In genomic region chr6:77368660-77369313, GRCh38 we compare ENCODE assay signal across 9 cellular contexts.
DNase-seq lines count a peak whose midpoint lies in the region; ATAC-seq and TF ChIP-seq lines count a peak whose summit lies in the region.
"Had no signal": no experiment of that assay in that cellular context is flagged by ENCODE, and none has a peak within 500 bp of the region (broad histone marks: within the 10 kb centered on the region; RNA-seq: fewer than 3 reads in every experiment).

No MANE protein-coding gene starts in this region.

- intact Hi-C loops in right lobe of liver (cut with DNase I), result no loop called here
- intact Hi-C loops in vagina (cut with DNase I), result no loop called here
- intact Hi-C loops in A673 (cut with micrococcal nuclease; ENCODE audit: unreplicated experiment), result no loop called here

- TF ChIP-seq POLR2A in right lobe of liver (IDR thresholded peaks at IDR 0.05) (no peak), vagina (IDR thresholded peaks at IDR 0.05) (no peak)

- H3K36me3 ChIP-seq in endodermal cell (ENCODE audit: control insufficient read depth, insufficient read depth, low read length) (no peaks in the 10 kb centered on the region), right lobe of liver (no peaks in the 10 kb centered on the region), thoracic aorta (no peaks in the 10 kb centered on the region), vagina (no peaks in the 10 kb centered on the region), A673 (ENCODE audit: insufficient read depth, low read length, poor library complexity, severe bottlenecking) (no peaks in the 10 kb centered on the region)

- no peaks in the 10 kb centered on the region for H3K9me3 Mint-ChIP-seq in endodermal cell

- H3K27me3 Mint-ChIP-seq in endodermal cell (ENCODE audit: insufficient read depth), result no peaks in the 10 kb centered on the region

- H3K9me3 ChIP-seq in endodermal cell (ENCODE audit: control insufficient read depth, low read length) (no peaks in the 10 kb centered on the region), right lobe of liver (no peaks in the 10 kb centered on the region), thoracic aorta (no peaks in the 10 kb centered on the region), vagina (no peaks in the 10 kb centered on the region), A673 (ENCODE audit: low read depth, low read length, poor library complexity, severe bottlenecking) (no peaks in the 10 kb centered on the region)

- ATAC-seq in right lobe of liver (peak; percentile 79 to 88 (median 84)), thoracic aorta (ENCODE audit: insufficient number of reproducible peaks, low FRiP score, low read depth) (peak; percentile 23), HG03378 (IDR thresholded peaks at IDR 0.05; ENCODE audit: unreplicated experiment) (no peak), HG02623 (IDR thresholded peaks at IDR 0.05; ENCODE audit: unreplicated experiment) (no peak)

- H3K4me3 ChIP-seq in endodermal cell (ENCODE audit: low read length), result no peak overlapping the region
- H3K4me3 ChIP-seq in right lobe of liver, result peak overlapping the region; percentile 42 to 63 (median 48)
- H3K4me3 ChIP-seq in thoracic aorta, result peak overlapping the region; percentile 68
- H3K4me3 ChIP-seq in vagina, result peak overlapping the region in 1 of 2 donors; percentile 35
- no peak overlapping the region for H3K4me3 ChIP-seq in A673 (ENCODE audit: low read depth, low read length, poor library complexity, severe bottlenecking)

- H3K27me3 ChIP-seq in endodermal cell (ENCODE audit: control insufficient read depth, insufficient read depth, low read length, poor library complexity, severe bottlenecking) (no peaks in the 10 kb centered on the region), right lobe of liver (no peaks in the 10 kb centered on the region), thoracic aorta (replicated peaks; ENCODE audit: insufficient read depth) (no peaks in the 10 kb centered on the region), vagina (no peaks in the 10 kb centered on the region), A673 (replicated peaks; ENCODE audit: insufficient read depth, low read depth, low read length, poor library complexity) (no peaks in the 10 kb centered on the region)

- DNase-seq in HT1080 (ENCODE audit: low read depth) (peak; percentile 66), endodermal cell (peak; percentile 85), right lobe of liver (peak; percentile 36 to 68 (median 52)), thoracic aorta (ENCODE audit: low spot score) (no peak), vagina (ENCODE audit: extremely low spot score in 2 of 2) (no peak), A673 (ENCODE audit: low spot score) (no peak)
- DNase-seq: NCI-H1694 had no signal

- H3K36me3 Mint-ChIP-seq in endodermal cell (ENCODE audit: low read depth), result peaks cover 4% of the 10 kb centered on the region

- CTCF ChIA-PET in A673 (lab: Charles Lee), result no interaction called here

- peaks cover 14% of the 10 kb centered on the region for H3K4me1 Mint-ChIP-seq in endodermal cell

- TF ChIP-seq CTCF in endodermal cell (conservative IDR thresholded peaks at IDR 0.05), result no peak
- no peak for TF ChIP-seq CTCF in right lobe of liver (IDR thresholded peaks at IDR 0.05)
- no peak for TF ChIP-seq CTCF in thoracic aorta (IDR thresholded peaks at IDR 0.05)
- TF ChIP-seq CTCF in vagina (IDR thresholded peaks at IDR 0.05), result no peak
- no peak for TF ChIP-seq CTCF in A673 (conservative IDR thresholded peaks at IDR 0.05; ENCODE audit: low read depth, low read length)

- no peaks in the 10 kb centered on the region for H3K4me1 ChIP-seq in endodermal cell (ENCODE audit: control insufficient read depth, insufficient read depth, low read length)
- no peaks in the 10 kb centered on the region for H3K4me1 ChIP-seq in right lobe of liver
- H3K4me1 ChIP-seq in thoracic aorta (ENCODE audit: control insufficient read depth in 1 of 2, low read depth in 2 of 2), result peaks cover 0 to 13% of the 10 kb centered on the region in 2 donors
- no peaks in the 10 kb centered on the region for H3K4me1 ChIP-seq in vagina
- H3K4me1 ChIP-seq in A673 (ENCODE audit: insufficient read depth, low read length, poor library complexity, severe bottlenecking), result no peaks in the 10 kb centered on the region

- 76 to 87% methylated on average over 13 to 20 of the region's 20 CpGs for WGBS in endodermal cell (ENCODE audit: insufficient coverage in 1 of 2, insufficient read length in 1 of 2), 2 experiments
- 46% methylated on average over 12 of the region's 20 CpGs for WGBS in right lobe of liver (ENCODE audit: insufficient coverage, low coverage, low lambda C conversion rate, missing lambda C conversion rate)

- peak overlapping the region; percentile 93 for H3K4me3 Mint-ChIP-seq in endodermal cell

- H3K27ac Mint-ChIP-seq in endodermal cell, result peak overlapping the region; percentile 97

- H3K27ac ChIP-seq in endodermal cell (ENCODE audit: low read depth, low read length), result no peak overlapping the region
- peak overlapping the region in 1 of 3 donors; percentile 13 for H3K27ac ChIP-seq in right lobe of liver
- H3K27ac ChIP-seq in thoracic aorta, result peak overlapping the region in 1 of 2 donors; percentile 36
- H3K27ac ChIP-seq in vagina, result no peak overlapping the region
- no peak overlapping the region for H3K27ac ChIP-seq in A673 (ENCODE audit: low read depth, low read length, poor library complexity, severe bottlenecking)

- H3K9ac ChIP-seq in endodermal cell (ENCODE audit: extremely low read depth, low read length, poor library complexity, severe bottlenecking), result no peak overlapping the region

- no TSS peak for BruUV-seq in A673 (replicated peaks; lab: Mats Ljungman, UMichigan)

- POLR2A ChIA-PET in A673 (lab: Charles Lee; ENCODE audit: low non-redundant PET), result no interaction called here

Comparison
In these comparisons a context has a peak if more than half of its experiments do, and no peak if none do; other contexts are left out.
1. DNase-seq: peak in HT1080 (single experiment), endodermal cell (single experiment) and right lobe of liver (3 of 3); none in thoracic aorta (single experiment), vagina (0 of 2) and A673 (single experiment).
2. H3K4me3 ChIP-seq: peak in right lobe of liver (3 of 3) and thoracic aorta (single experiment); none in endodermal cell (single experiment) and A673 (single experiment).
3. ATAC-seq: peak in right lobe of liver (4 of 4) and thoracic aorta (single experiment); none in HG03378 (single experiment) and HG02623 (single experiment).